Comparison of ENCODE assay signal across 20 cellular contexts in the genomic region with DNA sequence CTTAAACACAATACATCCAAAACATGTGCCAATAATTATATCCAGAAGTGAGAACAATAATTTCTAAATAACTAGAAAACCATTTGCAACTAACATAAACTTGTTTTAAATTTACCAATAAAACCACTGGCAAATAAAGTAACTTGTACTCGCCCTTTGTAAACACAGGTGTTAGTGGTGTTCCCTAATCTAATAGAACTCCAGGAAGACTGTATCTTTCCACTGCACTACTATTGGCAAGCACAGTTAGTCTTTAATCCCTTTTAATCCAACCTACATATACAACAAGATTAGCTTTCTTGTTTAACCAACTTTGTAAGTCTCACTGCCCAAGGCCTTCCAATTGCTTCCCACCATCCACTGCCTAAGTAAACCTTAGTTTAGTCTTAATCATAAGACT.
"Had no signal": no experiment of that assay in that cellular context is flagged by ENCODE, and none has a peak within 500 bp of the region (broad histone marks: within the 10 kb centered on the region; RNA-seq: fewer than 3 reads in every experiment).

No MANE protein-coding gene starts in this region.

- H3K36me3 ChIP-seq: esophagus muscularis mucosa, heart right ventricle, neutrophil, pancreas, right atrium auricular region, sigmoid colon, spleen, thoracic aorta, tibial nerve, upper lobe of left lung had no signal

- ATAC-seq: foreskin keratinocyte; heart right ventricle; left ventricle myocardium superior; natural killer cell treated with Interleukin-12 subunit alpha and Interleukin-12 subunit beta and Interleukin-15 and Interleukin-18, amount 100 ng/mL, for 72 hours; pancreas; stimulated activated naive B cell treated with anti-CD40 and anti-IgM and Interleukin-4, amounts not matched to agents 10 μg/mL and 1 μg/mL and 100 μg/mL, for 72 hours had no signal

- H3K4me3 ChIP-seq: dorsolateral prefrontal cortex, esophagus muscularis mucosa, heart right ventricle, lung, pancreas, right atrium auricular region, sigmoid colon, spleen, thoracic aorta, tibial nerve, upper lobe of left lung had no signal

- DNase-seq: dorsolateral prefrontal cortex; effector CD4-positive, alpha-beta T cell; foreskin keratinocyte; glutamatergic neuron; heart right ventricle; hippocampal formation; left ventricle myocardium superior; naive B cell; pancreas; sigmoid colon; spleen; stimulated activated naive B cell treated with anti-CD40 and anti-IgM and Interleukin-4, amounts not matched to agents 10 μg/mL and 1 μg/mL and 100 μg/mL, for 72 hours; upper lobe of left lung had no signal

- H3K27me3 ChIP-seq: dorsolateral prefrontal cortex, esophagus muscularis mucosa, foreskin keratinocyte, heart right ventricle, neutrophil, pancreas, right atrium auricular region, sigmoid colon, spleen, tibial nerve, upper lobe of left lung had no signal

- H3K27ac ChIP-seq: esophagus muscularis mucosa, foreskin keratinocyte, heart right ventricle, neutrophil, pancreas, right atrium auricular region, sigmoid colon, spleen, thoracic aorta, tibial nerve, upper lobe of left lung had no signal

- H3K4me1 ChIP-seq: foreskin keratinocyte, pancreas had no signal

- H3K9me3 ChIP-seq: esophagus muscularis mucosa, heart right ventricle, neutrophil, pancreas, right atrium auricular region, sigmoid colon, spleen, thoracic aorta, tibial nerve, upper lobe of left lung had no signal
